10 cellular contexts compared by ENCODE assay signal in the genomic region with DNA sequence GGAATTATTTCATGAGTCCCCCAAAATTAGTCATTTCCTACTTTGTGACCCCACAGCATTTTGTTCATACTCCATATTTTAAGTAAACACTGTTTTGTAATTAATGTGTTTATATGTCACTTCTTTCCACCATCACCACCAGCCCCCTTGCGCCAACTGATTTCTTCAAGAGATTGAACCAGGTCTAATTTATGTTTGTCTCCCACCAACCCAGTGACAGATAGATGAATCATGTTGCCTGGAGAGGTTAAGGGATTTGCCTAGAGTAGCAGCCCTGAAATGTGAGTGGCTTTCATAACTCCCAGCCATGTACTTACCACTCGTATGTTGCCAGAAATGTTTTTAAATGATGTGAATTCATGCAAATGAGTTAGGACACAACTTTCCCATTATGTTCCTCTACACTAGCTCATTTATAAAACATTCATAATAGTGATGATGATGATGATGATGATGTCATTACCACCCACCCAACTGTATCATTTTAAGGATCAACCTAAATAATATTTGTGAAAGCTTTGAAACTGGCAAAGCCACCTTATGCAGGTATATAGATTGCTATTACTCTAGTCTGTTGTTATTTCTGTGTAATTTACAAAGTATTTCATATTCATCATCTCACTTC.
DNase-seq lines count a peak whose midpoint lies in the region; ATAC-seq, FAIRE-seq and TF ChIP-seq lines count a peak whose summit lies in the region.
"Had no signal": no experiment of that assay in that cellular context is flagged by ENCODE, and none has a peak within 500 bp of the region (broad histone marks: within the 10 kb centered on the region; RNA-seq: fewer than 3 reads in every experiment).

No MANE protein-coding gene starts in this region.

- DNase-seq in left ventricle myocardium inferior (no peak), right atrium auricular region (ENCODE audit: low spot score) (no peak), RWPE2 (ENCODE audit: low spot score) (no peak), fibroblast of peridontal ligament (ENCODE audit: extremely low read depth) (peak; percentile 69), SW480 (ENCODE audit: low spot score) (no peak), GM12891 (ENCODE audit: insufficient read length, low spot score) (no peak), NCI-H1092 (lab: John Stamatoyannopoulos, UW) (no peak)
- DNase-seq: activated CD4-positive, alpha-beta T cell treated with anti-CD3 and anti-CD28 coated beads, Interleukin-2, amount 50 U/mL, for 48 hours had no signal

- no peaks in the 10 kb centered on the region for H3K9me3 ChIP-seq in left ventricle myocardium inferior (replicated peaks)
- no peaks in the 10 kb centered on the region for H3K9me3 ChIP-seq in right atrium auricular region
- no peaks in the 10 kb centered on the region for H3K9me3 ChIP-seq in RWPE2 (ENCODE audit: severe bottlenecking)
- no peaks in the 10 kb centered on the region for H3K9me3 ChIP-seq in subcutaneous abdominal adipose tissue (ENCODE audit: control insufficient read depth in 5 of 5, low read length in 5 of 5)

- FAIRE-seq in GM12891 (lab: Jason Lieb, UNC) = no peak

- intact Hi-C loops in left ventricle myocardium inferior (cut with micrococcal nuclease) = no loop called here

- H3K36me3 ChIP-seq in left ventricle myocardium inferior = no peaks in the 10 kb centered on the region
- no peaks in the 10 kb centered on the region for H3K36me3 ChIP-seq in right atrium auricular region
- H3K36me3 ChIP-seq in RWPE2 (ENCODE audit: low read depth) = no peaks in the 10 kb centered on the region
- no peaks in the 10 kb centered on the region for H3K36me3 ChIP-seq in subcutaneous abdominal adipose tissue (ENCODE audit: control insufficient read depth in 5 of 5, insufficient read depth in 5 of 5, low read length in 5 of 5)

- peak; percentile 69 for ATAC-seq in RWPE2 (ENCODE audit: low read depth)

- TF ChIP-seq POLR2A in GM12891 (IDR thresholded peaks at IDR 0.05; ENCODE audit: low read depth, low read length) = no peak

- H3K27me3 ChIP-seq in left ventricle myocardium inferior (ENCODE audit: low read depth) (no peaks in the 10 kb centered on the region), right atrium auricular region (no peaks in the 10 kb centered on the region), RWPE2 (ENCODE audit: insufficient read depth, poor library complexity, severe bottlenecking) (no peaks in the 10 kb centered on the region), subcutaneous abdominal adipose tissue (ENCODE audit: control insufficient read depth in 5 of 5, insufficient read depth in 4 of 5, low read length in 5 of 5) (no peaks in the 10 kb centered on the region)

- no peak for TF ChIP-seq CTCF in left ventricle myocardium inferior (IDR thresholded peaks at IDR 0.05; ENCODE audit: borderline replicate concordance)
- no peak for TF ChIP-seq CTCF in right atrium auricular region (IDR thresholded peaks at IDR 0.05)
- no peak for TF ChIP-seq CTCF in RWPE2 (IDR thresholded peaks at IDR 0.05; ENCODE audit: poor library complexity, severe bottlenecking)

- H3K4me1 ChIP-seq in left ventricle myocardium inferior (peaks cover 94% of the 10 kb centered on the region), right atrium auricular region (peaks cover 0 to 55% of the 10 kb centered on the region in 2 donors), RWPE2 (ENCODE audit: insufficient read depth, poor library complexity, severe bottlenecking) (peaks cover 58% of the 10 kb centered on the region), subcutaneous abdominal adipose tissue (ENCODE audit: control insufficient read depth in 5 of 5, insufficient read depth in 5 of 5, low read length in 5 of 5) (peaks cover 0 to 34% (median 24%) of the 10 kb centered on the region in 5 donors)

- H3K27ac ChIP-seq in left ventricle myocardium inferior (replicated peaks) = peak overlapping the region; percentile 73
- no peak overlapping the region for H3K27ac ChIP-seq in right atrium auricular region
- peak overlapping the region; percentile 65 for H3K27ac ChIP-seq in RWPE2 (ENCODE audit: poor library complexity, severe bottlenecking)
- peak overlapping the region; percentile 31 for H3K27ac ChIP-seq in subcutaneous abdominal adipose tissue (ENCODE audit: low read depth, low read length)
- H3K27ac ChIP-seq: parathyroid adenoma had no signal

- no peak overlapping the region for H3K9ac ChIP-seq in subcutaneous abdominal adipose tissue (ENCODE audit: low read length in 5 of 5)
- H3K9ac ChIP-seq: parathyroid adenoma had no signal

- H3K4me3 ChIP-seq in left ventricle myocardium inferior = no peak overlapping the region
- no peak overlapping the region for H3K4me3 ChIP-seq in right atrium auricular region
- no peak overlapping the region for H3K4me3 ChIP-seq in RWPE2 (ENCODE audit: severe bottlenecking)
- H3K4me3 ChIP-seq in subcutaneous abdominal adipose tissue (ENCODE audit: low read depth in 1 of 5, low read length in 5 of 5) = no peak overlapping the region

TF ChIP-seq in GM12891, 5 proteins besides CTCF, POLR2A, EP300 and RAD21:
- TF ChIP-seq POU2F2 (IDR thresholded peaks at IDR 0.05; ENCODE audit: low read depth, low read length) = no peak
- TF ChIP-seq TAF1 (IDR thresholded peaks at IDR 0.05; ENCODE audit: low read depth, low read length) = no peak
- no peak for TF ChIP-seq PAX5 (IDR thresholded peaks at IDR 0.05; ENCODE audit: insufficient read depth, low read length, severe bottlenecking)
- no peak for TF ChIP-seq POLR2AphosphoS5 (IDR thresholded peaks at IDR 0.05; ENCODE audit: low read depth, low read length)
- TF ChIP-seq SPI1 (IDR thresholded peaks at IDR 0.05; ENCODE audit: low read depth, low read length) = no peak
TF ChIP-seq in GM12891: peak in this region for 0.

Comparison
In these comparisons a context has a peak if more than half of its experiments do, and no peak if none do; other contexts are left out.
1. H3K27ac ChIP-seq: peak in left ventricle myocardium inferior (single experiment), RWPE2 (single experiment) and subcutaneous abdominal adipose tissue (single experiment); none in right atrium auricular region (0 of 2).